ENCODE assay signal across 2 cellular contexts in the genomic region with DNA sequence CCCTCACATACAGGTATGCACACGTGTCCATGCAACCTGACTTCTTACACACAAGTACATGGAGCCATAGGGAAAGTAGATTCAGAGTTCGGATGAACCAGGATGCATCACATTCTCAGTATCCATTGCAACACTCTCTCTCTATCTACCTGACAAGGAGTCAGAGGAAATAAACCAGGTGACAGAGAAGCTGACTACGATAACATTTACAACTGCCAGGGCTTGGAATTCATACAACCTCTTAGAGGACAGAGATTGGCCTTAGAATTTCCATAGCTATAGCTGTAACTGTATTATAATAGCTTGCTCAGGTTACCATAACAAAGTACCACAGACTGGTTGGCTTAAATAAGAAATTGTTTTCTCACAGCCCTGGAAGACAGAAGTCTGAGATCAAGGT.
TF ChIP-seq lines count a peak whose summit lies in the region.

No MANE protein-coding gene starts in this region.

TF ChIP-seq in GM23338, 12 proteins besides CTCF, POLR2A, EP300 and RAD21 (continued from another document):
- TF ChIP-seq, protein P1, sequence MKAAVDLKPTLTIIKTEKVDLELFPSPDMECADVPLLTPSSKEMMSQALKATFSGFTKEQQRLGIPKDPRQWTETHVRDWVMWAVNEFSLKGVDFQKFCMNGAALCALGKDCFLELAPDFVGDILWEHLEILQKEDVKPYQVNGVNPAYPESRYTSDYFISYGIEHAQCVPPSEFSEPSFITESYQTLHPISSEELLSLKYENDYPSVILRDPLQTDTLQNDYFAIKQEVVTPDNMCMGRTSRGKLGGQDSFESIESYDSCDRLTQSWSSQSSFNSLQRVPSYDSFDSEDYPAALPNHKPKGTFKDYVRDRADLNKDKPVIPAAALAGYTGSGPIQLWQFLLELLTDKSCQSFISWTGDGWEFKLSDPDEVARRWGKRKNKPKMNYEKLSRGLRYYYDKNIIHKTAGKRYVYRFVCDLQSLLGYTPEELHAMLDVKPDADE (IDR thresholded peaks at IDR 0.05) = no peak
- TF ChIP-seq EZH2phosphoT487 (IDR thresholded peaks at IDR 0.05; ENCODE audit: unreplicated experiment) (no peak), JUNB (IDR thresholded peaks at IDR 0.05; ENCODE audit: unreplicated experiment) (no peak), ZNF114 (CRISPR knock-in tag; IDR thresholded peaks at IDR 0.05) (no peak), ZNF331 (CRISPR knock-in tag; IDR thresholded peaks at IDR 0.05; ENCODE audit: low read depth) (no peak), STAT1 (IDR thresholded peaks at IDR 0.05; ENCODE audit: unreplicated experiment) (no peak), CREB1 (CRISPR knock-in tag; IDR thresholded peaks at IDR 0.05; ENCODE audit: low read depth) (no peak)
- TF ChIP-seq, protein P2, sequence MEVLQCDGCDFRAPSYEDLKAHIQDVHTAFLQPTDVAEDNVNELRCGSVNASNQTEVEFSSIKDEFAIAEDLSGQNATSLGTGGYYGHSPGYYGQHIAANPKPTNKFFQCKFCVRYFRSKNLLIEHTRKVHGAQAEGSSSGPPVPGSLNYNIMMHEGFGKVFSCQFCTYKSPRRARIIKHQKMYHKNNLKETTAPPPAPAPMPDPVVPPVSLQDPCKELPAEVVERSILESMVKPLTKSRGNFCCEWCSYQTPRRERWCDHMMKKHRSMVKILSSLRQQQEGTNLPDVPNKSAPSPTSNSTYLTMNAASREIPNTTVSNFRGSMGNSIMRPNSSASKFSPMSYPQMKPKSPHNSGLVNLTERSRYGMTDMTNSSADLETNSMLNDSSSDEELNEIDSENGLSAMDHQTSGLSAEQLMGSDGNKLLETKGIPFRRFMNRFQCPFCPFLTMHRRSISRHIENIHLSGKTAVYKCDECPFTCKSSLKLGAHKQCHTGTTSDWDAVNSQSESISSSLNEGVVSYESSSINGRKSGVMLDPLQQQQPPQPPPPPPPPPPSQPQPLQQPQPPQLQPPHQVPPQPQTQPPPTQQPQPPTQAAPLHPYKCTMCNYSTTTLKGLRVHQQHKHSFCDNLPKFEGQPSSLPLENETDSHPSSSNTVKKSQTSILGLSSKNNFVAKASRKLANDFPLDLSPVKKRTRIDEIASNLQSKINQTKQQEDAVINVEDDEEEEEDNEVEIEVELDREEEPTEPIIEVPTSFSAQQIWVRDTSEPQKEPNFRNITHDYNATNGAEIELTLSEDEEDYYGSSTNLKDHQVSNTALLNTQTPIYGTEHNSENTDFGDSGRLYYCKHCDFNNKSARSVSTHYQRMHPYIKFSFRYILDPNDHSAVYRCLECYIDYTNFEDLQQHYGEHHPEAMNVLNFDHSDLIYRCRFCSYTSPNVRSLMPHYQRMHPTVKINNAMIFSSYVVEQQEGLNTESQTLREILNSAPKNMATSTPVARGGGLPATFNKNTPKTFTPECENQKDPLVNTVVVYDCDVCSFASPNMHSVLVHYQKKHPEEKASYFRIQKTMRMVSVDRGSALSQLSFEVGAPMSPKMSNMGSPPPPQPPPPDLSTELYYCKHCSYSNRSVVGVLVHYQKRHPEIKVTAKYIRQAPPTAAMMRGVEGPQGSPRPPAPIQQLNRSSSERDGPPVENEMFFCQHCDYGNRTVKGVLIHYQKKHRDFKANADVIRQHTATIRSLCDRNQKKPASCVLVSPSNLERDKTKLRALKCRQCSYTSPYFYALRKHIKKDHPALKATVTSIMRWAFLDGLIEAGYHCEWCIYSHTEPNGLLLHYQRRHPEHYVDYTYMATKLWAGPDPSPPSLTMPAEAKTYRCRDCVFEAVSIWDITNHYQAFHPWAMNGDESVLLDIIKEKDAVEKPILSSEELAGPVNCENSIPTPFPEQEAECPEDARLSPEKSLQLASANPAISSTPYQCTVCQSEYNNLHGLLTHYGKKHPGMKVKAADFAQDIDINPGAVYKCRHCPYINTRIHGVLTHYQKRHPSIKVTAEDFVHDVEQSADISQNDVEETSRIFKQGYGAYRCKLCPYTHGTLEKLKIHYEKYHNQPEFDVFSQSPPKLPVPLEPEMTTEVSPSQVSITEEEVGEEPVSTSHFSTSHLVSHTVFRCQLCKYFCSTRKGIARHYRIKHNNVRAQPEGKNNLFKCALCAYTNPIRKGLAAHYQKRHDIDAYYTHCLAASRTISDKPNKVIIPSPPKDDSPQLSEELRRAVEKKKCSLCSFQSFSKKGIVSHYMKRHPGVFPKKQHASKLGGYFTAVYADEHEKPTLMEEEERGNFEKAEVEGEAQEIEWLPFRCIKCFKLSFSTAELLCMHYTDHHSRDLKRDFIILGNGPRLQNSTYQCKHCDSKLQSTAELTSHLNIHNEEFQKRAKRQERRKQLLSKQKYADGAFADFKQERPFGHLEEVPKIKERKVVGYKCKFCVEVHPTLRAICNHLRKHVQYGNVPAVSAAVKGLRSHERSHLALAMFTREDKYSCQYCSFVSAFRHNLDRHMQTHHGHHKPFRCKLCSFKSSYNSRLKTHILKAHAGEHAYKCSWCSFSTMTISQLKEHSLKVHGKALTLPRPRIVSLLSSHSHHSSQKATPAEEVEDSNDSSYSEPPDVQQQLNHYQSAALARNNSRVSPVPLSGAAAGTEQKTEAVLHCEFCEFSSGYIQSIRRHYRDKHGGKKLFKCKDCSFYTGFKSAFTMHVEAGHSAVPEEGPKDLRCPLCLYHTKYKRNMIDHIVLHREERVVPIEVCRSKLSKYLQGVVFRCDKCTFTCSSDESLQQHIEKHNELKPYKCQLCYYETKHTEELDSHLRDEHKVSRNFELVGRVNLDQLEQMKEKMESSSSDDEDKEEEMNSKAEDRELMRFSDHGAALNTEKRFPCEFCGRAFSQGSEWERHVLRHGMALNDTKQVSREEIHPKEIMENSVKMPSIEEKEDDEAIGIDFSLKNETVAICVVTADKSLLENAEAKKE (CRISPR knock-in tag; IDR thresholded peaks at IDR 0.05) = no peak
- TF ChIP-seq, protein P3, sequence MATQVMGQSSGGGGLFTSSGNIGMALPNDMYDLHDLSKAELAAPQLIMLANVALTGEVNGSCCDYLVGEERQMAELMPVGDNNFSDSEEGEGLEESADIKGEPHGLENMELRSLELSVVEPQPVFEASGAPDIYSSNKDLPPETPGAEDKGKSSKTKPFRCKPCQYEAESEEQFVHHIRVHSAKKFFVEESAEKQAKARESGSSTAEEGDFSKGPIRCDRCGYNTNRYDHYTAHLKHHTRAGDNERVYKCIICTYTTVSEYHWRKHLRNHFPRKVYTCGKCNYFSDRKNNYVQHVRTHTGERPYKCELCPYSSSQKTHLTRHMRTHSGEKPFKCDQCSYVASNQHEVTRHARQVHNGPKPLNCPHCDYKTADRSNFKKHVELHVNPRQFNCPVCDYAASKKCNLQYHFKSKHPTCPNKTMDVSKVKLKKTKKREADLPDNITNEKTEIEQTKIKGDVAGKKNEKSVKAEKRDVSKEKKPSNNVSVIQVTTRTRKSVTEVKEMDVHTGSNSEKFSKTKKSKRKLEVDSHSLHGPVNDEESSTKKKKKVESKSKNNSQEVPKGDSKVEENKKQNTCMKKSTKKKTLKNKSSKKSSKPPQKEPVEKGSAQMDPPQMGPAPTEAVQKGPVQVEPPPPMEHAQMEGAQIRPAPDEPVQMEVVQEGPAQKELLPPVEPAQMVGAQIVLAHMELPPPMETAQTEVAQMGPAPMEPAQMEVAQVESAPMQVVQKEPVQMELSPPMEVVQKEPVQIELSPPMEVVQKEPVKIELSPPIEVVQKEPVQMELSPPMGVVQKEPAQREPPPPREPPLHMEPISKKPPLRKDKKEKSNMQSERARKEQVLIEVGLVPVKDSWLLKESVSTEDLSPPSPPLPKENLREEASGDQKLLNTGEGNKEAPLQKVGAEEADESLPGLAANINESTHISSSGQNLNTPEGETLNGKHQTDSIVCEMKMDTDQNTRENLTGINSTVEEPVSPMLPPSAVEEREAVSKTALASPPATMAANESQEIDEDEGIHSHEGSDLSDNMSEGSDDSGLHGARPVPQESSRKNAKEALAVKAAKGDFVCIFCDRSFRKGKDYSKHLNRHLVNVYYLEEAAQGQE (IDR thresholded peaks at IDR 0.05; ENCODE audit: unreplicated experiment) = no peak

TF ChIP-seq in K562, 482 proteins besides CTCF, POLR2A, EP300 and RAD21 (continued from another document):
- TF ChIP-seq, protein P4, sequence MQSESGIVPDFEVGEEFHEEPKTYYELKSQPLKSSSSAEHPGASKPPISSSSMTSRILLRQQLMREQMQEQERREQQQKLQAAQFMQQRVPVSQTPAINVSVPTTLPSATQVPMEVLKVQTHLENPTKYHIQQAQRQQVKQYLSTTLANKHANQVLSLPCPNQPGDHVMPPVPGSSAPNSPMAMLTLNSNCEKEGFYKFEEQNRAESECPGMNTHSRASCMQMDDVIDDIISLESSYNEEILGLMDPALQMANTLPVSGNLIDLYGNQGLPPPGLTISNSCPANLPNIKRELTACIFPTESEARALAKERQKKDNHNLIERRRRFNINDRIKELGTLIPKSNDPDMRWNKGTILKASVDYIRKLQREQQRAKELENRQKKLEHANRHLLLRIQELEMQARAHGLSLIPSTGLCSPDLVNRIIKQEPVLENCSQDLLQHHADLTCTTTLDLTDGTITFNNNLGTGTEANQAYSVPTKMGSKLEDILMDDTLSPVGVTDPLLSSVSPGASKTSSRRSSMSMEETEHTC (IDR thresholded peaks at IDR 0.05) = no peak
- TF ChIP-seq IRF2 (CRISPR knock-in tag; IDR thresholded peaks at IDR 0.05) = no peak
- TF ChIP-seq ZEB2 (IDR thresholded peaks at IDR 0.05) = no peak
- TF ChIP-seq CHD1 (IDR thresholded peaks at IDR 0.05; ENCODE audit: low read length) = no peak
- no peak for TF ChIP-seq GABPB1 (CRISPR knock-in tag; IDR thresholded peaks at IDR 0.05)
- no peak for TF ChIP-seq ZFP36 (IDR thresholded peaks at IDR 0.05; ENCODE audit: low read depth, low read length, partially characterized antibody)
- no peak for TF ChIP-seq CBFB (CRISPR knock-in tag; IDR thresholded peaks at IDR 0.05)
- no peak for TF ChIP-seq RNF2 (IDR thresholded peaks at IDR 0.05)
- TF ChIP-seq TCF7 (IDR thresholded peaks at IDR 0.05; ENCODE audit: borderline replicate concordance) = no peak
- no peak for TF ChIP-seq FOXP1 (CRISPR knock-in tag; IDR thresholded peaks at IDR 0.05)
- TF ChIP-seq, protein P5, sequence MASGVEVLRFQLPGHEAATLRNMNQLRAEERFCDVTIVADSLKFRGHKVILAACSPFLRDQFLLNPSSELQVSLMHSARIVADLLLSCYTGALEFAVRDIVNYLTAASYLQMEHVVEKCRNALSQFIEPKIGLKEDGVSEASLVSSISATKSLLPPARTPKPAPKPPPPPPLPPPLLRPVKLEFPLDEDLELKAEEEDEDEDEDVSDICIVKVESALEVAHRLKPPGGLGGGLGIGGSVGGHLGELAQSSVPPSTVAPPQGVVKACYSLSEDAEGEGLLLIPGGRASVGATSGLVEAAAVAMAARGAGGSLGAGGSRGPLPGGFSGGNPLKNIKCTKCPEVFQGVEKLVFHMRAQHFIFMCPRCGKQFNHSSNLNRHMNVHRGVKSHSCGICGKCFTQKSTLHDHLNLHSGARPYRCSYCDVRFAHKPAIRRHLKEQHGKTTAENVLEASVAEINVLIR (CRISPR knock-in tag; IDR thresholded peaks at IDR 0.05) = no peak
- TF ChIP-seq, protein P6, sequence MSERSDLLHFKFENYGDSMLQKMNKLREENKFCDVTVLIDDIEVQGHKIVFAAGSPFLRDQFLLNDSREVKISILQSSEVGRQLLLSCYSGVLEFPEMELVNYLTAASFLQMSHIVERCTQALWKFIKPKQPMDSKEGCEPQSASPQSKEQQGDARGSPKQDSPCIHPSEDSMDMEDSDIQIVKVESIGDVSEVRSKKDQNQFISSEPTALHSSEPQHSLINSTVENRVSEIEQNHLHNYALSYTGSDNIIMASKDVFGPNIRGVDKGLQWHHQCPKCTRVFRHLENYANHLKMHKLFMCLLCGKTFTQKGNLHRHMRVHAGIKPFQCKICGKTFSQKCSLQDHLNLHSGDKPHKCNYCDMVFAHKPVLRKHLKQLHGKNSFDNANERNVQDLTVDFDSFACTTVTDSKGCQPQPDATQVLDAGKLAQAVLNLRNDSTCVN (CRISPR knock-in tag; IDR thresholded peaks at IDR 0.05) = no peak
- TF ChIP-seq HOXB6 (CRISPR knock-in tag; IDR thresholded peaks at IDR 0.05; ENCODE audit: borderline replicate concordance) = no peak
